25 cellular contexts compared by ENCODE assay signal in the genomic region with DNA sequence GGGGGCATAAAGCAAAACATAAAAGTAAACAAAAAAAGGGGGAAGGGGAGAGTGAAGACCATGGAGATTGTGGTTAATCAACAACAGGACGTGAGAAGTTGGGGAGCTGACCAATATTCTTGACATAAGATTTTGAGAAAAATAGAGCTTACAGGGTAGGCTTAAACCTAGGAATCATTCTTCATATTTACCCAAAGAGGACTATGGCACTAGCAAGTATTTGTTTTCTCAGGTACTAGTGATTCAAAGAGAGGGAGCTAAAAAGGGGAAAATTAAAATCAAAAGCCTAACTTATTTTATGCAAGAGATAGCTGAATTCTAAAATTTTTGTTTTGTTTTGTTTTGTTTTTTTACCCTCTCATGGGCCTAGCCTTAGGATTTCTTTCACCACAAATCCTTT.
"Had no signal": no experiment of that assay in that cellular context is flagged by ENCODE, and none has a peak within 500 bp of the region (broad histone marks: within the 10 kb centered on the region; RNA-seq: fewer than 3 reads in every experiment).

No MANE protein-coding gene starts in this region.

- H3K36me3 ChIP-seq: heart left ventricle, neutrophil, ovary, prostate gland, sigmoid colon, spleen, transverse colon, upper lobe of left lung, vagina had no signal

- H3K9me3 ChIP-seq: heart left ventricle, neutrophil, ovary, prostate gland, sigmoid colon, spleen, upper lobe of left lung, vagina had no signal

- H3K36me3 Mint-ChIP-seq: natural killer cell; stimulated activated effector memory CD8-positive, alpha-beta T cell treated with anti-CD3 and anti-CD28 coated beads, Interleukin-12 subunit alpha, Interleukin-12 subunit beta, amount 100 ng/mL, for 72 hours had no signal

- H3K9me3 Mint-ChIP-seq: natural killer cell; stimulated activated effector memory CD8-positive, alpha-beta T cell treated with anti-CD3 and anti-CD28 coated beads, Interleukin-12 subunit alpha, Interleukin-12 subunit beta, amount 100 ng/mL, for 72 hours; stimulated activated naive CD8-positive, alpha-beta T cell treated with anti-CD3 and anti-CD28 coated beads, Interleukin-15, amount 100 ng/mL, for 72 hours had no signal

- H3K4me1 ChIP-seq: prostate gland, sigmoid colon, spleen, transverse colon, upper lobe of left lung had no signal

- H3K27ac Mint-ChIP-seq: mesothelial cell of epicardium; naive B cell; natural killer cell; stimulated activated effector memory CD8-positive, alpha-beta T cell treated with anti-CD3 and anti-CD28 coated beads, Interleukin-12 subunit alpha, Interleukin-12 subunit beta, amount 100 ng/mL, for 72 hours; stimulated activated naive CD8-positive, alpha-beta T cell treated with anti-CD3 and anti-CD28 coated beads, Interleukin-15, amount 100 ng/mL, for 72 hours had no signal

- ATAC-seq: heart left ventricle; left ventricle myocardium superior; natural killer cell; right cardiac atrium; stimulated activated effector memory CD8-positive, alpha-beta T cell treated with anti-CD3 and anti-CD28 coated beads, Interleukin-12 subunit alpha, Interleukin-12 subunit beta, amount 100 ng/mL, for 72 hours; stimulated activated naive CD8-positive, alpha-beta T cell treated with anti-CD3 and anti-CD28 coated beads, Interleukin-15, amount 100 ng/mL, for 72 hours had no signal

- H3K27me3 ChIP-seq: heart left ventricle, neutrophil, ovary, sigmoid colon, spleen, transverse colon, upper lobe of left lung, vagina had no signal

- DNase-seq: heart left ventricle; islet precursor cell; left ventricle myocardium superior; naive B cell; natural killer cell; occipital lobe; ovary; posterior cingulate gyrus; retina; right cardiac atrium; sigmoid colon; small intestine; spleen; stimulated activated CD4-positive, alpha-beta T cell treated with anti-CD3 and anti-CD28 coated beads, Interleukin-4, amount 100 ng/mL, for 24 hours; stimulated activated naive CD4-positive, alpha-beta T cell; stimulated activated naive CD8-positive, alpha-beta T cell treated with anti-CD3 and anti-CD28 coated beads, Interleukin-15, amount 100 ng/mL, for 72 hours; substantia nigra; transverse colon; upper lobe of left lung had no signal

- H3K27me3 Mint-ChIP-seq: stimulated activated naive CD8-positive, alpha-beta T cell treated with anti-CD3 and anti-CD28 coated beads, Interleukin-15, amount 100 ng/mL, for 72 hours had no signal

- H3K27ac ChIP-seq: heart left ventricle, neutrophil, ovary, prostate gland, sigmoid colon, spleen, transverse colon, upper lobe of left lung, vagina had no signal

- H3K4me1 Mint-ChIP-seq: natural killer cell; stimulated activated effector memory CD8-positive, alpha-beta T cell treated with anti-CD3 and anti-CD28 coated beads, Interleukin-12 subunit alpha, Interleukin-12 subunit beta, amount 100 ng/mL, for 72 hours; stimulated activated naive CD8-positive, alpha-beta T cell treated with anti-CD3 and anti-CD28 coated beads, Interleukin-15, amount 100 ng/mL, for 72 hours had no signal

- H3K4me3 ChIP-seq: heart left ventricle, lung, ovary, prostate gland, sigmoid colon, spleen, transverse colon, upper lobe of left lung, vagina had no signal

- H3K4me3 Mint-ChIP-seq: mesothelial cell of epicardium; naive B cell; natural killer cell; stimulated activated effector memory CD8-positive, alpha-beta T cell treated with anti-CD3 and anti-CD28 coated beads, Interleukin-12 subunit alpha, Interleukin-12 subunit beta, amount 100 ng/mL, for 72 hours; stimulated activated naive CD8-positive, alpha-beta T cell treated with anti-CD3 and anti-CD28 coated beads, Interleukin-15, amount 100 ng/mL, for 72 hours had no signal
